20 cellular contexts compared by ENCODE assay signal in the genomic region with DNA sequence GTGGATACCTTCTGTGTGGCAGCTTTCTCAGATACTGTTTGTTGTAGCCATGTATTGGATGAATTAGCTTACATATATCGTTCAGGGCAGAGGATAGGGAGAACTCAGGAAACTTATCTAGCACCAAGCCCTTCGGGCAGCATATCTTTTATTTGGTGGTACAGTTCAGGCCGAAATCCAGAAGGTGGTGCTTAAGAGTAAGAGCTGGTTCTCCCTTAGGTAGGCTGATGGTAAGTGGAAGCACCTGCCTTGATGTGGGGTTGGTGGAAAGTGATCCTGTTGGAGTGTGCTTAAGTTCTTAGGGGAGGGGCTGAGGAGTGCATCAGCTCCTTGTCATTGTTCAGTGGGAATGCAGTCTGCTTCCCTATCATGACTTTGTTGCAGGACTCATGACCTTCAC.
A peak's percentile ranks its signal among the peaks of the same experiment; 100 is the strongest.
DNase-seq lines count a peak whose midpoint lies in the region; TF ChIP-seq lines count a peak whose summit lies in the region.
"Had no signal": no experiment of that assay in that cellular context is flagged by ENCODE, and none has a peak within 500 bp of the region (broad histone marks: within the 10 kb centered on the region; RNA-seq: fewer than 3 reads in every experiment).

No MANE protein-coding gene starts in this region.

- no peak overlapping the region for H3K4me2 ChIP-seq in OCI-LY3 (ENCODE audit: low read length)
- H3K4me2 ChIP-seq: PC-9, smooth muscle cell had no signal

- in situ Hi-C loops in transverse colon (cut with MboI; ENCODE audit: low pct_ligation_motif_present in 1 of 4, low pct_unique_long_range_greater_than_20kb in 1 of 4, low sequenced_read_pairs in 3 of 4): no loop called here

- no peak overlapping the region for H3K9ac ChIP-seq in OCI-LY3 (ENCODE audit: low read length)

- no peak for DNase-seq in GM12864 (ENCODE audit: low read depth)
- DNase-seq in HT1080 (ENCODE audit: low read depth): peak; percentile 37
- DNase-seq in iPS-NIHi11 (ENCODE audit: low spot score): peak; percentile 36
- DNase-seq in NCI-H1694 (lab: John Stamatoyannopoulos, UW): no peak
- no peak for DNase-seq in transverse colon
- no peak for DNase-seq in mucosa of gallbladder (ENCODE audit: low spot score)
- DNase-seq: activated CD4-positive, CD25-positive, alpha-beta regulatory T cell; brain microvascular endothelial cell; DMS79; foreskin keratinocyte; NCI-H146; NCI-H446 treated with DMSO at 0.1 percent for 48 hours; nephron progenitor cell; PC-9; psoas muscle; stimulated activated CD8-positive, alpha-beta memory T cell treated with anti-CD3 and anti-CD28 coated beads, Interleukin-4, amount 100 ng/mL, for 48 hours; substantia nigra had no signal

- 75% methylated on average over 3 of the region's 3 CpGs; no CpG with 5 or more reads in 1 of the 2 donors for WGBS in transverse colon (ENCODE audit: low coverage in 1 of 2), 2 donors

- peak; percentile 36 for TF ChIP-seq CTCF in GM12864 (IDR thresholded peaks at IDR 0.05; ENCODE audit: low read depth, low read length, missing control alignments)
- peak; percentile 88 for TF ChIP-seq CTCF in OCI-LY3 (IDR thresholded peaks at IDR 0.05; ENCODE audit: low read depth, low read length)
- TF ChIP-seq CTCF in transverse colon (IDR thresholded peaks at IDR 0.05): no peak

- H3K9me3 ChIP-seq in OCI-LY3 (ENCODE audit: insufficient read depth, low read length) (no peaks in the 10 kb centered on the region), transverse colon (peaks cover 0 to 4% of the 10 kb centered on the region in 2 donors)
- H3K9me3 ChIP-seq: psoas muscle had no signal

- no peaks in the 10 kb centered on the region for H3K27me3 ChIP-seq in OCI-LY3 (ENCODE audit: low read depth, low read length)
- no peaks in the 10 kb centered on the region for H3K27me3 ChIP-seq in transverse colon
- H3K27me3 ChIP-seq: brain microvascular endothelial cell, foreskin keratinocyte, vagina had no signal

- no peak for TF ChIP-seq EP300 in transverse colon (IDR thresholded peaks at IDR 0.05; ENCODE audit: low read depth)

- H3K4me1 ChIP-seq in OCI-LY3 (ENCODE audit: low read length) (peaks cover 4% of the 10 kb centered on the region; the same call in 1 of the 2 replicates), transverse colon (no peaks in the 10 kb centered on the region)
- H3K4me1 ChIP-seq: foreskin keratinocyte, psoas muscle, vagina had no signal

- TF ChIP-seq POLR2A in transverse colon (IDR thresholded peaks at IDR 0.05): no peak

- intact Hi-C loops in transverse colon (cut with DNase I; ENCODE audit: low total_unique reads): no loop called here

- H3K36me3 ChIP-seq in OCI-LY3 (replicated peaks; ENCODE audit: low read depth, low read length) (no peaks in the 10 kb centered on the region), transverse colon (no peaks in the 10 kb centered on the region)
- H3K36me3 ChIP-seq: brain microvascular endothelial cell, vagina had no signal

- H3K4me3 ChIP-seq in GM12864 (ENCODE audit: low read depth, low read length): no peak overlapping the region
- no peak overlapping the region for H3K4me3 ChIP-seq in OCI-LY3 (ENCODE audit: low read length)
- H3K4me3 ChIP-seq in transverse colon: no peak overlapping the region
- H3K4me3 ChIP-seq: PC-9, psoas muscle, smooth muscle cell, vagina had no signal

- no peaks in the 10 kb centered on the region for H4K20me1 ChIP-seq in OCI-LY3 (ENCODE audit: insufficient read depth, low read length)

- no peaks in the 10 kb centered on the region for H3K79me2 ChIP-seq in OCI-LY3 (ENCODE audit: low read length)

- H2AFZ ChIP-seq in OCI-LY3 (ENCODE audit: low read depth, low read length): 0 out of 2 replicates have a peak overlapping the region, but pooled peaks have one; percentile 13
- H2AFZ ChIP-seq: PC-9 had no signal

- H3K27ac ChIP-seq in OCI-LY3 (ENCODE audit: low read length): no peak overlapping the region
- no peak overlapping the region for H3K27ac ChIP-seq in transverse colon
- H3K27ac ChIP-seq: brain microvascular endothelial cell, foreskin keratinocyte, PC-9, psoas muscle, vagina had no signal

Comparison
In these comparisons a context has a peak if more than half of its experiments do, and no peak if none do; other contexts are left out.
1. DNase-seq: peak in HT1080 (single experiment) and iPS-NIHi11 (single experiment); none in GM12864 (single experiment), NCI-H1694 (single experiment), transverse colon (single experiment) and mucosa of gallbladder (single experiment).
2. CTCF ChIP-seq: peak in GM12864 (single experiment) and OCI-LY3 (single experiment); none in transverse colon (0 of 5).